ENCODE assay signal across 16 cellular contexts in the genomic region with DNA sequence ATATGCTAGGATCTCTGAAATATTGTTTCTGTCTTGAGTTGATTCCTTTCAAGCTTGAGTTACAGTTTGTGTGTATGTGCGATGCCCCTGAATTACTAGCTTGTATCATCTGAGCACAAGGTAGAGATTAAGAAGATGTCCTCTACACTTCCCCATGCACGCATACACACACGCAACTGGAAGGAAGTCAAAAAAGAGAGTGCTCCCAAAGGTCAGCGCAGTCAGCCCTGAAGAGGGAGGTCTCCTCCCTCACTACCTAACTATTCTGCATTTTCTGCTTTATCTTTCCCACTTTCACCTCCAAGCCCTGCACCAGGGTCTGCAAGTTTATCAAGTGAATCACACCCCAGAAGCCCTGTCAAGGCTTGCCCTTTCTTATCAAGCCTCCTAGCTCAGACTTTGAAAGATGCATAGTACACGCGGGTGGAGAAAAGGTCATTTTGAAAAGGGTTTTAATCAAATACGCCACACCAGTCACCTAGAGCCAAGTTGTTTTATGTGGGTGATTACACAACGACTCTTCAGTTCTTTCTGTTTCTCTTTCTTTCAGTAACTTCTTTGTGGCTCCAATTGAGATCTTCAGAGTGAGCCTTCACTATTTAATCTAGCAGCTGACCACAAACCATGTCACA.
DNase-seq lines count a peak whose midpoint lies in the region; ATAC-seq and TF ChIP-seq lines count a peak whose summit lies in the region.
"Had no signal": no experiment of that assay in that cellular context is flagged by ENCODE, and none has a peak within 500 bp of the region (broad histone marks: within the 10 kb centered on the region; RNA-seq: fewer than 3 reads in every experiment).

No MANE protein-coding gene starts in this region.

- H3K9me3 ChIP-seq in KOPT-K1 (ENCODE audit: insufficient read depth, low read length, poor library complexity, severe bottlenecking) (no peaks in the 10 kb centered on the region), mucosa of descending colon (no peaks in the 10 kb centered on the region)

- no peak overlapping the region for H3K4me3 ChIP-seq in mucosa of descending colon
- H3K4me3 ChIP-seq: skin epidermis had no signal

- TF ChIP-seq CTCF in mucosa of descending colon (IDR thresholded peaks at IDR 0.05) = no peak

- H3K4me1 ChIP-seq in mucosa of descending colon (ENCODE audit: low read depth) = no peaks in the 10 kb centered on the region

- peak overlapping the region; percentile 27 for H3K27ac ChIP-seq in KOPT-K1 (ENCODE audit: low read depth, low read length, poor library complexity, severe bottlenecking)

- DNase-seq in NOMO-1 treated with DMSO at 0.1 percent for 48 hours (lab: John Stamatoyannopoulos, UW; ENCODE audit: unreplicated experiment) = peak; percentile 21
- DNase-seq in NOMO-1 treated with dmso at 0.1 percent for 144 hours (lab: John Stamatoyannopoulos, UW; ENCODE audit: unreplicated experiment) = no peak
- DNase-seq in amniotic epithelial cell (ENCODE audit: low read depth) = peak; percentile 52
- peak in 1 of 3 donors; percentile 6 for DNase-seq in mucosa of descending colon
- no peak for DNase-seq in DMS153 treated with DMSO at 0.1 percent for 48 hours (lab: John Stamatoyannopoulos, UW; ENCODE audit: unreplicated experiment)
- DNase-seq in NAMALWA (ENCODE audit: low spot score) = no peak
- DNase-seq: 8988T, amygdala, H9, NCI-H446, occipital lobe, PC-3, SW 1271 had no signal

- ATAC-seq in mucosa of descending colon = peak; percentile 76
- no peak for ATAC-seq in GM18867 (IDR thresholded peaks at IDR 0.05; ENCODE audit: unreplicated experiment)

- H3K36me3 ChIP-seq in KOPT-K1 (ENCODE audit: insufficient read depth, low read length) (no peaks in the 10 kb centered on the region), mucosa of descending colon (ENCODE audit: low read depth) (no peaks in the 10 kb centered on the region)

- intact Hi-C loops in mucosa of descending colon (cut with DNase I, micrococcal nuclease) = loop anchor here in 1 of 2 donors (10.0 kb wide), 1 partner anchor 1087 kb away; no protein-coding TSS in a partner anchor

Comparison
In these comparisons a context has a peak if more than half of its experiments do, and no peak if none do; other contexts are left out.
1. DNase-seq: peak in NOMO-1 treated with DMSO at 0.1 percent for 48 hours (single experiment) and amniotic epithelial cell (single experiment); none in NOMO-1 treated with dmso at 0.1 percent for 144 hours (single experiment), DMS153 treated with DMSO at 0.1 percent for 48 hours (single experiment) and NAMALWA (single experiment).